10 cellular contexts compared by ENCODE assay signal in genomic region chr13:112931028-112931934, GRCh38. TPM values are rescaled to one million over a fixed set of nuclear protein-coding genes. Genes with fewer than 3 reads are reported as not detected.
A peak's percentile ranks its signal among the peaks of the same experiment; 100 is the strongest.
DNase-seq lines count a peak whose midpoint lies in the region; ATAC-seq, FAIRE-seq and TF ChIP-seq lines count a peak whose summit lies in the region.
"Had no signal": no experiment of that assay in that cellular context is flagged by ENCODE, and none has a peak within 500 bp of the region (broad histone marks: within the 10 kb centered on the region; RNA-seq: fewer than 3 reads in every experiment).

No MANE protein-coding gene starts in this region.

- H3K27me3 ChIP-seq in A673 (replicated peaks; ENCODE audit: insufficient read depth, low read depth, low read length, poor library complexity) (peaks cover 32% of the 10 kb centered on the region), breast epithelium (no peaks in the 10 kb centered on the region)

- no TSS peak for BruUV-seq in A673 (replicated peaks; lab: Mats Ljungman, UMichigan)

- no peak overlapping the region for H3K27ac Mint-ChIP-seq in activated naive CD4-positive, alpha-beta T cell treated with anti-CD3 and anti-CD28 coated beads, Interleukin-2, amount 10 ng/mL, durations not matched to agents 7 days and 5 days
- H3K27ac Mint-ChIP-seq: activated naive CD8-positive, alpha-beta T cell had no signal

- CTCF ChIA-PET in A673 (lab: Charles Lee) (no interaction called here), GM10248 (lab: Yijun Ruan, JAX) (interaction anchor here (1.4 to 2.9 kb wide), 2 partner anchors 298 to 463 kb away, joined by 3 to 6 read pairs; no protein-coding TSS in a partner anchor)
- CTCF ChIA-PET in activated naive CD4-positive, alpha-beta T cell treated with anti-CD3 and anti-CD28 coated beads, Interleukin-2, amount 10 ng/mL, durations not matched to agents 7 days and 5 days (lab: Charles Lee): no interaction called here

- no peaks in the 10 kb centered on the region for H3K36me3 Mint-ChIP-seq in activated naive CD4-positive, alpha-beta T cell treated with anti-CD3 and anti-CD28 coated beads, Interleukin-2, amount 10 ng/mL, durations not matched to agents 7 days and 5 days
- H3K36me3 Mint-ChIP-seq: activated naive CD8-positive, alpha-beta T cell had no signal

- H3K9me3 ChIP-seq in A673 (ENCODE audit: low read depth, low read length, poor library complexity, severe bottlenecking): no peaks in the 10 kb centered on the region
- H3K9me3 ChIP-seq in breast epithelium: no peaks in the 10 kb centered on the region

- H3K4me1 ChIP-seq in A673 (ENCODE audit: insufficient read depth, low read length, poor library complexity, severe bottlenecking): peaks cover 6% of the 10 kb centered on the region
- no peaks in the 10 kb centered on the region for H3K4me1 ChIP-seq in breast epithelium

- TF ChIP-seq CTCF in A673 (conservative IDR thresholded peaks at IDR 0.05; ENCODE audit: low read depth, low read length): peak; percentile 73
- TF ChIP-seq CTCF in breast epithelium (IDR thresholded peaks at IDR 0.05): peak; percentile 62 to 78 (median 70)
- TF ChIP-seq CTCF in GM10248 (IDR thresholded peaks at IDR 0.05; ENCODE audit: control extremely low read depth, extremely low read depth, low read depth, missing control alignments): no peak

- DNase-seq in A673 (ENCODE audit: low spot score) (peak; percentile 64), H54 (ENCODE audit: insufficient read length, low spot score) (peak; percentile 78), NCI-H2227 (lab: John Stamatoyannopoulos, UW; ENCODE audit: unreplicated experiment) (peak; percentile 58), breast epithelium (ENCODE audit: low spot score in 2 of 2) (peak; percentile 64 to 69), left colon (peak; percentile 55 to 67), GM10248 (ENCODE audit: extremely low spot score) (no peak), pons (ENCODE audit: low spot score) (no peak)
- DNase-seq in activated naive CD4-positive, alpha-beta T cell treated with anti-CD3 and anti-CD28 coated beads, Interleukin-2, amount 10 ng/mL, durations not matched to agents 7 days and 5 days: no peak

- H3K4me3 Mint-ChIP-seq in activated naive CD4-positive, alpha-beta T cell treated with anti-CD3 and anti-CD28 coated beads, Interleukin-2, amount 10 ng/mL, durations not matched to agents 7 days and 5 days: no peak overlapping the region
- H3K4me3 Mint-ChIP-seq: activated naive CD8-positive, alpha-beta T cell had no signal

- POLR2A ChIA-PET in A673 (lab: Charles Lee; ENCODE audit: low non-redundant PET) (interaction anchor here (0.7 kb wide), 1 partner anchor 141 kb away, joined by 3 read pairs; no protein-coding TSS in a partner anchor), GM10248 (lab: Yijun Ruan, JAX) (no interaction called here)

- no peaks in the 10 kb centered on the region for H3K9me3 Mint-ChIP-seq in activated naive CD4-positive, alpha-beta T cell treated with anti-CD3 and anti-CD28 coated beads, Interleukin-2, amount 10 ng/mL, durations not matched to agents 7 days and 5 days

- no peaks in the 10 kb centered on the region for H3K36me3 ChIP-seq in A673 (ENCODE audit: insufficient read depth, low read length, poor library complexity, severe bottlenecking)
- H3K36me3 ChIP-seq in breast epithelium: no peaks in the 10 kb centered on the region

- intact Hi-C loops in A673 (cut with micrococcal nuclease; ENCODE audit: unreplicated experiment) (no loop called here), breast epithelium (cut with DNase I; ENCODE audit: low total_unique reads) (no loop called here), left colon (cut with DNase I, micrococcal nuclease) (no loop called here)

- H3K4me3 ChIP-seq in A673 (ENCODE audit: low read depth, low read length, poor library complexity, severe bottlenecking) (no peak overlapping the region), breast epithelium (peak overlapping the region in 2 of 3 donors; percentile 33 to 59)

- peaks cover 46% of the 10 kb centered on the region for H3K27me3 Mint-ChIP-seq in activated naive CD4-positive, alpha-beta T cell treated with anti-CD3 and anti-CD28 coated beads, Interleukin-2, amount 10 ng/mL, durations not matched to agents 7 days and 5 days

- H3K27ac ChIP-seq in A673 (ENCODE audit: low read depth, low read length, poor library complexity, severe bottlenecking) (no peak overlapping the region), breast epithelium (peak overlapping the region; percentile 57 to 77)

- ATAC-seq in left colon: peak; percentile 75

- peaks cover 3% of the 10 kb centered on the region for H3K4me1 Mint-ChIP-seq in activated naive CD4-positive, alpha-beta T cell treated with anti-CD3 and anti-CD28 coated beads, Interleukin-2, amount 10 ng/mL, durations not matched to agents 7 days and 5 days

- FAIRE-seq in H54 (lab: Jason Lieb, UNC): peak; percentile 86
- FAIRE-seq: G401.6 had no signal

- no peak for TF ChIP-seq POLR2A in H54 (IDR thresholded peaks at IDR 0.05; ENCODE audit: low read depth, low read length)
- no peak for TF ChIP-seq POLR2A in breast epithelium (IDR thresholded peaks at IDR 0.05)

RNA-seq across cellular contexts. Expression of gene MCF2L, which starts 37.7 kb away (rescaled TPM):
- 7.0 and 9.5 TPM in 2 replicates for total RNA-seq in A673 (2021)
- 10 to 100 TPM; 33.4 to 77.3 (median 38.6) TPM for total RNA-seq in breast epithelium
- 100 to 1,000 TPM in 1 of 2 donors, 10 to 100 TPM in 1; 86.9 to 101 TPM for total RNA-seq in left colon

Comparison
In these comparisons a context has a peak if more than half of its experiments do, and no peak if none do; other contexts are left out.
1. DNase-seq: peak in A673 (single experiment), H54 (single experiment), NCI-H2227 (single experiment), breast epithelium (2 of 2) and left colon (2 of 2); none in GM10248 (single experiment), pons (single experiment) and activated naive CD4-positive, alpha-beta T cell treated with anti-CD3 and anti-CD28 coated beads, Interleukin-2, amount 10 ng/mL, durations not matched to agents 7 days and 5 days (single experiment).